17 cellular contexts compared by ENCODE assay signal in the genomic region with DNA sequence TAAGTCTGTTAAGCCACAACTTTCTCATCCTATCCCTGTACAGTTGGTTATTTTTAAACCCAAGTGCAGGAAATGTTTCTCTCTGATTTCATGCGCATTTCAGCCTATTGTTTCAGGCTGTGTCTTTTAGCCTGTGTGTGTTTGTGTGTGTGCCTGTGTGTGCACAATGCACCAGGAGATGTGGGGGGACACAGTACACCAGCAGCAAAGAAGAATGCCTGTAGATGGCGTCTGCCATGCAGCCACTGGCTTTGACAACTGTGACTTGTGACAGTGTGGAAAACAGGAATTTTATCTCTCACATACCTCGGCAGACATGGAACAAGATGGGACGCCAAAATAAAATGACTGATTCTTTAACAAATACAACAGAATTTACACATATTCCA. TPM values are rescaled to one million over a fixed set of nuclear protein-coding genes. Genes with fewer than 3 reads are reported as not detected.
DNase-seq lines count a peak whose midpoint lies in the region; ATAC-seq and TF ChIP-seq lines count a peak whose summit lies in the region.
"Had no signal": no experiment of that assay in that cellular context is flagged by ENCODE, and none has a peak within 500 bp of the region (broad histone marks: within the 10 kb centered on the region; RNA-seq: fewer than 3 reads in every experiment).

No MANE protein-coding gene starts in this region.

- H3K27ac ChIP-seq in cardiac muscle cell = no peak overlapping the region
- H3K27ac ChIP-seq in left ventricle myocardium inferior (replicated peaks) = no peak overlapping the region
- H3K27ac ChIP-seq in upper lobe of right lung = no peak overlapping the region
- H3K27ac ChIP-seq: body of pancreas, ovary, upper lobe of left lung had no signal

- intact Hi-C loops in Right ventricle myocardium inferior (cut with DNase I) = no loop called here
- intact Hi-C loops in left ventricle myocardium inferior (cut with micrococcal nuclease) = no loop called here
- intact Hi-C loops in upper lobe of right lung (cut with DNase I) = no loop called here

- ATAC-seq in Right ventricle myocardium inferior (no peak), upper lobe of right lung (no peak), GM18511 (IDR thresholded peaks at IDR 0.05; ENCODE audit: unreplicated experiment) (no peak)
- ATAC-seq: body of pancreas had no signal

- DNase-seq in cardiac muscle cell (ENCODE audit: low read depth in 1 of 2, low spot score in 1 of 2) (peak in 1 of 2 donors; percentile 36), Right ventricle myocardium inferior (ENCODE audit: missing footprints) (no peak), SK-MEL-5 (ENCODE audit: low read depth, low spot score) (peak; percentile 32), left ventricle myocardium inferior (no peak), upper lobe of right lung (peak; percentile 6), HUDEP-2 (lab: John Stamatoyannopoulos, UW; ENCODE audit: unreplicated experiment in 76 of 76) (no peak)
- DNase-seq in stimulated activated CD8-positive, alpha-beta memory T cell treated with anti-CD3 and anti-CD28 coated beads, Interleukin-4, amount 100 ng/mL, for 48 hours = no peak
- DNase-seq: ACHN; activated CD4-positive, alpha-beta T cell treated with anti-CD3 and anti-CD28 coated beads, Interleukin-2, amount 50 U/mL, for 48 hours; activated gamma-delta T cell; body of pancreas; mammary epithelial cell; NCI-H2171; ovary; stimulated activated CD4-positive, alpha-beta T cell treated with anti-CD3 and anti-CD28 coated beads, Interleukin-1b, Interleukin-23, amount 100 ng/mL, for 48 hours; upper lobe of left lung had no signal

- H3K36me3 ChIP-seq in cardiac muscle cell (no peaks in the 10 kb centered on the region), left ventricle myocardium inferior (no peaks in the 10 kb centered on the region), upper lobe of right lung (no peaks in the 10 kb centered on the region)
- H3K36me3 ChIP-seq: ovary, upper lobe of left lung had no signal

- no peaks in the 10 kb centered on the region for H3K9me3 ChIP-seq in cardiac muscle cell (ENCODE audit: low read depth)
- H3K9me3 ChIP-seq in left ventricle myocardium inferior (replicated peaks) = no peaks in the 10 kb centered on the region
- no peaks in the 10 kb centered on the region for H3K9me3 ChIP-seq in upper lobe of right lung
- H3K9me3 ChIP-seq: body of pancreas, ovary, upper lobe of left lung had no signal

- in situ Hi-C loops in SK-MEL-5 (cut with HindIII; ENCODE audit: low pct_unique_long_range_greater_than_20kb, low sequenced_read_pairs) = no loop called here

- TF ChIP-seq CTCF in cardiac muscle cell (IDR thresholded peaks at IDR 0.05; ENCODE audit: low read depth, low read length) = peak; percentile 9
- peak; percentile 33 for TF ChIP-seq CTCF in left ventricle myocardium inferior (IDR thresholded peaks at IDR 0.05; ENCODE audit: borderline replicate concordance)
- TF ChIP-seq CTCF in upper lobe of right lung (IDR thresholded peaks at IDR 0.05) = no peak

- H3K4me1 ChIP-seq in cardiac muscle cell (ENCODE audit: low read depth) (peaks cover 13% of the 10 kb centered on the region), left ventricle myocardium inferior (peaks cover 34% of the 10 kb centered on the region), upper lobe of right lung (no peaks in the 10 kb centered on the region)
- H3K4me1 ChIP-seq: body of pancreas had no signal

- H3K4me3 ChIP-seq in cardiac muscle cell (no peak overlapping the region), left ventricle myocardium inferior (no peak overlapping the region), upper lobe of right lung (no peak overlapping the region)
- H3K4me3 ChIP-seq: body of pancreas, ovary, upper lobe of left lung had no signal

- no peaks in the 10 kb centered on the region for H3K27me3 ChIP-seq in cardiac muscle cell
- no peaks in the 10 kb centered on the region for H3K27me3 ChIP-seq in left ventricle myocardium inferior (ENCODE audit: low read depth)
- H3K27me3 ChIP-seq in upper lobe of right lung = no peaks in the 10 kb centered on the region
- H3K27me3 ChIP-seq: body of pancreas, ovary, upper lobe of left lung had no signal

RNA-seq across cellular contexts. Expression of gene PLXNA1, which starts 43.6 kb away (rescaled TPM):
- total RNA-seq in cardiac muscle cell (55.6 and 71.0 TPM in 2 replicates), Right ventricle myocardium inferior (29.6 TPM), left ventricle myocardium inferior (26.4 TPM), upper lobe of right lung (53.5 TPM)
- polyA plus RNA-seq in cardiac muscle cell = 19.5 and 24.2 TPM in 2 replicates
- 39.9 and 43.8 TPM in 2 replicates for total RNA-seq in SK-MEL-5 (2014; rRNA removed; shearing (Covaris generic))
- 77.8 and 104 TPM in 2 replicates for polyA plus RNA-seq in SK-MEL-5 (2015; cell fraction: cytosol; rRNA removed)
- polyA plus RNA-seq in SK-MEL-5 (2015; cell fraction: nucleus; rRNA removed) = 195 and 196 TPM in 2 replicates

Comparison
In these comparisons a context has a peak if more than half of its experiments do, and no peak if none do; other contexts are left out.
1. DNase-seq: peak in SK-MEL-5 (single experiment) and upper lobe of right lung (single experiment); none in Right ventricle myocardium inferior (single experiment), left ventricle myocardium inferior (single experiment), stimulated activated CD8-positive, alpha-beta memory T cell treated with anti-CD3 and anti-CD28 coated beads, Interleukin-4, amount 100 ng/mL, for 48 hours (single experiment) and HUDEP-2 (0 of 76).